In the genomic region with DNA sequence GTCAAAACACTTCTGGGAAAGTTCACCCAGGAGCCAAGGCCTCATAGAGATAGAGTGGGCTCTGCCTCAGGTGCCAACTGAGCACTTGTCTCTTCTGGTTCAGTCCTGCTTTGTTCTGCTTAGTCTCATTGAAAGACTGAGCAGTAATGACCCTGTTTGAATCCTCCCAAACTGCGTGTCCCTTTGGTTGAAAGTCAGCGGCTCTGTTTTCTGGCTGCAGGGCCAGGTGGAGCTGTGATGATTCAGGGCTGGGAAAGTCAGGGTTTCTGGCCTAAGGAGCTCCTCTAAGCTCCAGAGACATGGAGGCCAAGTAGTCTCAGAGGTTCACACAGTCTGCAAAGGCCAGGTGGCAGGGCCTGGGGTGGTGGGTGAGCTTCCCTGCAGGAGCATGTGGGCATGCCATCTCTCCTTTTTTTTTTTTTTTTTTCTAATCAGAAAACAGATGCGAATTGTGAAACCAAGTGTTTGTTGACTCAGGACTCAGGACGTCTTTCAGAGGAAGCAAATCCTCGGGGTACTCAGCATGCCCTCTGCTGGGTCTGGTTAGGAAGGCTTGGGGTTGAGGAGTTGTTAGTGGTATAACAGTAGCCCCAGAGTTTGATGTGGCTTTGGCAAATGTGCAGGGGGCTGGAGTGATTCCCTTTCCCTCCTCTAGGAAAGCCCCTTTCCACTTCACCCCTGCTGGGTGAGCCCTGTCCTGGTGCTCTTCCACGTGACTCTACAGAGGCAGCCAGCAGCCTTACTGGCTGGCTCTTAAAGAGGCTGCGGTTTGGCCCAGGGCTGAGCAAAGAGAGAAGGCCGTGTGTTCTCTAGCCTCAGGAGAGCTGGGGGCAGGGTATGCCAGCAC, we compare ENCODE assay signal across 11 cellular contexts. TPM values are rescaled to one million over a fixed set of nuclear protein-coding genes. Genes with fewer than 3 reads are reported as not detected.
A peak's percentile ranks its signal among the peaks of the same experiment; 100 is the strongest.
DNase-seq lines count a peak whose midpoint lies in the region; ATAC-seq and TF ChIP-seq lines count a peak whose summit lies in the region.
"Had no signal": no experiment of that assay in that cellular context is flagged by ENCODE, and none has a peak within 500 bp of the region (broad histone marks: within the 10 kb centered on the region; RNA-seq: fewer than 3 reads in every experiment).

No MANE protein-coding gene starts in this region.

- H3K36me3 ChIP-seq in mucosa of descending colon (ENCODE audit: low read depth), result no peaks in the 10 kb centered on the region

- no peaks in the 10 kb centered on the region for H3K4me1 ChIP-seq in mucosa of descending colon (ENCODE audit: low read depth)

- TF ChIP-seq POLR2A in erythroblast (IDR thresholded peaks at IDR 0.05; ENCODE audit: low read length), result no peak

- TF ChIP-seq CTCF in epithelial cell of esophagus (IDR thresholded peaks at IDR 0.05; ENCODE audit: insufficient read depth, low read depth, low read length, missing control alignments), result peak; percentile 18
- TF ChIP-seq CTCF in mucosa of descending colon (IDR thresholded peaks at IDR 0.05), result no peak
- TF ChIP-seq CTCF in GM20000 (IDR thresholded peaks at IDR 0.05; ENCODE audit: extremely low read depth, missing control alignments), result no peak

- intact Hi-C loops in mucosa of descending colon (cut with DNase I, micrococcal nuclease), result no loop called here

- ATAC-seq in mucosa of descending colon, result peak; percentile 17

- no peak overlapping the region for H3K4me3 ChIP-seq in epithelial cell of esophagus (ENCODE audit: low read length)
- no peak overlapping the region for H3K4me3 ChIP-seq in mucosa of descending colon

- peak; percentile 59 for DNase-seq in DMS53 treated with DMSO at 0.1 percent for 48 hours (lab: John Stamatoyannopoulos, UW; ENCODE audit: unreplicated experiment)
- DNase-seq in NCI-H146 (lab: John Stamatoyannopoulos, UW), result peak; percentile 89
- DNase-seq in epithelial cell of esophagus (ENCODE audit: low read depth), result peak; percentile 73
- DNase-seq in mucosa of descending colon, result no peak
- no peak for DNase-seq in GM20000 (ENCODE audit: low spot score)
- DNase-seq in erythroblast (lab: John Stamatoyannopoulos, UW), result no peak
- DNase-seq in DMS 273 treated with DMSO at 0.1 percent for 48 hours (lab: John Stamatoyannopoulos, UW), result no peak
- no peak for DNase-seq in stimulated activated CD4-positive, alpha-beta T cell treated with anti-CD3 and anti-CD28 coated beads, Interleukin-2, amount 100 ng/mL, for 48 hours
- DNase-seq: activated B cell treated with CpG ODN at 0.5 μM for 24 hours, NCI-H774, nephron progenitor cell had no signal

- no peaks in the 10 kb centered on the region for H3K9me3 ChIP-seq in mucosa of descending colon

RNA-seq across cellular contexts. Expression of a gene that starts 38.3 kb away (rescaled TPM):
- 1 to 10 TPM in 1 of 3 donors, under 1 TPM in 2; 0.61 to 1.2 (median 0.70) TPM for total RNA-seq in mucosa of descending colon
- total RNA-seq: activated B cell treated with CpG ODN at 0.5 μM for 24 hours had no signal

Comparison
In these comparisons a context has a peak if more than half of its experiments do, and no peak if none do; other contexts are left out.
1. DNase-seq: peak in DMS53 treated with DMSO at 0.1 percent for 48 hours (single experiment), NCI-H146 (single experiment) and epithelial cell of esophagus (single experiment); none in mucosa of descending colon (0 of 3), GM20000 (single experiment), erythroblast (0 of 2), DMS 273 treated with DMSO at 0.1 percent for 48 hours (single experiment) and stimulated activated CD4-positive, alpha-beta T cell treated with anti-CD3 and anti-CD28 coated beads, Interleukin-2, amount 100 ng/mL, for 48 hours (0 of 2).